9 cellular contexts compared by ENCODE assay signal in genomic region chr2:24472416-24472815, GRCh38.
"Had no signal": no experiment of that assay in that cellular context is flagged by ENCODE, and none has a peak within 500 bp of the region (broad histone marks: within the 10 kb centered on the region; RNA-seq: fewer than 3 reads in every experiment).

No MANE protein-coding gene starts in this region.

- H3K9me3 Mint-ChIP-seq: GM23338, HFFc6 had no signal

- FAIRE-seq: H1 had no signal

- H3K4me2 ChIP-seq: GM23338 had no signal

- DNase-seq: GOT3, H7, H9, HCEC 1CT, HFFc6 had no signal

- H3K9me3 ChIP-seq: HAP-1 had no signal

- ATAC-seq: GM23338 had no signal

- H3K4me3 Mint-ChIP-seq: GM23338, H9, HFFc6 had no signal

- H3K4me1 ChIP-seq: HAP-1 had no signal

- H3K4me3 ChIP-seq: GM23248, GM23338, HAP-1 had no signal

- H3K27ac ChIP-seq: GM23248 had no signal

- H3K36me3 ChIP-seq: HAP-1 had no signal

- H3K27ac Mint-ChIP-seq: GM23338, H9, HFFc6 had no signal

- H2AFZ ChIP-seq: GM23248, GM23338 had no signal

- H3K9ac ChIP-seq: GM23248 had no signal
